In genomic region chr3:164096352-164096751, GRCh38 we compare ENCODE assay signal across 9 cellular contexts.
"Had no signal": no experiment of that assay in that cellular context is flagged by ENCODE, and none has a peak within 500 bp of the region (broad histone marks: within the 10 kb centered on the region; RNA-seq: fewer than 3 reads in every experiment).

No MANE protein-coding gene starts in this region.

- H3K4me1 Mint-ChIP-seq: H9, IgD-negative memory B cell had no signal

- H3K4me3 Mint-ChIP-seq: H9, IgD-negative memory B cell had no signal

- FAIRE-seq: H54 had no signal

- H3K9ac ChIP-seq: GM23248 had no signal

- H3K27me3 Mint-ChIP-seq: IgD-negative memory B cell had no signal

- H3K36me3 Mint-ChIP-seq: IgD-negative memory B cell had no signal

- H3K27ac ChIP-seq: GM23248, HL-60 had no signal

- H3K9me3 Mint-ChIP-seq: H9 had no signal

- H3K27ac Mint-ChIP-seq: H9, IgD-negative memory B cell had no signal

- H3K4me3 ChIP-seq: GM23248 had no signal

- H2AFZ ChIP-seq: GM23248 had no signal

- DNase-seq: GM23248, GOT3, H9, HCEC 1CT, Kasumi-1, KG1 had no signal
